ENCODE assay signal across 1 cellular context in the genomic region with DNA sequence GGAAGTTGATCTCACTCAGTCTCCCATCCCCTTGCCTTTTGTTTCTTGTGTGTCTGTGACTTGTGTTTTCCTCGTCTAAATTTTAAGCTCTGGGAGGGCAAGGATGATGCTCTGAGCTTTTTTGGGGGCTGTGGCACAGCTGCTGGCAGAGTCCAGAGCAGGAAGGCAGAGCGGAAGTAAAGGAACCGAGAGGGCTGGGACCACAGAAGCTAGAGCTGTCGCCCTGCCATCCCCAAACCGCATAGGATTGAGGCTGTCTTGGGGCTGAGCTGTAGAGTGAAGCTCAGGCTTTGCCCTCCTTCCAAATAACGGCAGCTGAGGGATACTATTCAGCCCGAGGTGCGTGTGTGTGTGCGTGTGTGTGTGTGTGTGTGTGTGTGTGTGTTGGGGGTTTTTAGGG.
TF ChIP-seq lines count a peak whose summit lies in the region.

No MANE protein-coding gene starts in this region.

TF ChIP-seq in H1, 55 proteins besides CTCF, POLR2A, EP300 and RAD21:
- TF ChIP-seq MAFK (IDR thresholded peaks at IDR 0.05; ENCODE audit: low read depth, low read length): no peak
- TF ChIP-seq YY1 (IDR thresholded peaks at IDR 0.05; ENCODE audit: low read depth, low read length): no peak
- no peak for TF ChIP-seq RXRA (IDR thresholded peaks at IDR 0.05; ENCODE audit: insufficient read depth, low read depth, low read length)
